In genomic region chr10:12720217-12720981, GRCh38 we compare ENCODE assay signal across 1 cellular context.
TF ChIP-seq lines count a peak whose summit lies in the region.

No MANE protein-coding gene starts in this region.

TF ChIP-seq in HepG2, 621 proteins besides CTCF, POLR2A, EP300 and RAD21 (continued from another document and continues in another):
- TF ChIP-seq HMGXB4 (CRISPR knock-in tag; IDR thresholded peaks at IDR 0.05; ENCODE audit: borderline replicate concordance in 1 of 2, low read depth in 1 of 2) (no peak), ZNF253 (CRISPR knock-in tag; IDR thresholded peaks at IDR 0.05; ENCODE audit: borderline replicate concordance) (no peak), SIX4 (CRISPR knock-in tag; IDR thresholded peaks at IDR 0.05) (peak; percentile 78; the same call in 1 of the 2 replicates), HMGXB3 (CRISPR knock-in tag; IDR thresholded peaks at IDR 0.05; ENCODE audit: borderline replicate concordance) (no peak), SP4 (CRISPR knock-in tag; IDR thresholded peaks at IDR 0.05) (no peak), MLXIP (CRISPR knock-in tag; IDR thresholded peaks at IDR 0.05; ENCODE audit: borderline replicate concordance) (no peak), GFI1 (CRISPR knock-in tag; IDR thresholded peaks at IDR 0.05; ENCODE audit: borderline replicate concordance) (peak; percentile 88), CEBPG (CRISPR knock-in tag; IDR thresholded peaks at IDR 0.05) (peak; percentile 18; the same call in 1 of the 2 replicates), NFIC (IDR thresholded peaks at IDR 0.05; ENCODE audit: low read length) (0 out of 2 replicates have a peak, but pooled peaks have one; percentile 24), SIX1 (CRISPR knock-in tag; IDR thresholded peaks at IDR 0.05; ENCODE audit: borderline replicate concordance) (peak; percentile 42; the same call in 1 of the 2 replicates), CEBPB (IDR thresholded peaks at IDR 0.05; ENCODE audit: borderline replicate concordance, low read depth, low read length) (0 out of 2 replicates have a peak, but pooled peaks have one; percentile 4), ZNF282 (IDR thresholded peaks at IDR 0.05; ENCODE audit: partially characterized antibody) (no peak), GATAD2A (CRISPR knock-in tag; IDR thresholded peaks at IDR 0.05) (peak; percentile 49; the same call in 1 of the 2 replicates), SOX5 (CRISPR knock-in tag; IDR thresholded peaks at IDR 0.05; ENCODE audit: borderline replicate concordance) (peak; percentile 81), ZNF749 (CRISPR knock-in tag; IDR thresholded peaks at IDR 0.05; ENCODE audit: borderline replicate concordance) (no peak), ZNF572 (CRISPR knock-in tag; IDR thresholded peaks at IDR 0.05) (no peak), FOXA3 (CRISPR knock-in tag; IDR thresholded peaks at IDR 0.05) (peak; percentile 76), SOX6 (IDR thresholded peaks at IDR 0.05) (no peak), SOX6 (CRISPR knock-in tag; IDR thresholded peaks at IDR 0.05) (peak; percentile 69), CENPT (CRISPR knock-in tag; IDR thresholded peaks at IDR 0.05; ENCODE audit: low read depth) (no peak), FOSL2 (CRISPR knock-in tag; IDR thresholded peaks at IDR 0.05) (peak; percentile 78), SMAD3 (CRISPR knock-in tag; IDR thresholded peaks at IDR 0.05) (no peak), ZKSCAN1 (IDR thresholded peaks at IDR 0.05; ENCODE audit: low read length) (no peak), KLF12 (CRISPR knock-in tag; IDR thresholded peaks at IDR 0.05; ENCODE audit: borderline replicate concordance) (no peak), RAD51 (IDR thresholded peaks at IDR 0.05; ENCODE audit: borderline replicate concordance) (no peak), ZFP36L1 (CRISPR knock-in tag; IDR thresholded peaks at IDR 0.05) (no peak), GATA4 (IDR thresholded peaks at IDR 0.05; ENCODE audit: borderline replicate concordance, low read depth) (peak; percentile 76; the same call in 1 of the 2 replicates), ZZZ3 (CRISPR knock-in tag; IDR thresholded peaks at IDR 0.05; ENCODE audit: borderline replicate concordance) (no peak), ZNF34 (CRISPR knock-in tag; IDR thresholded peaks at IDR 0.05; ENCODE audit: borderline replicate concordance) (no peak), HMG20B (CRISPR knock-in tag; conservative IDR thresholded peaks at IDR 0.05) (0 out of 2 replicates have a peak, but pooled peaks have one; percentile 43), TIGD3 (CRISPR knock-in tag; IDR thresholded peaks at IDR 0.05; ENCODE audit: borderline replicate concordance) (no peak), SNAI1 (CRISPR knock-in tag; IDR thresholded peaks at IDR 0.05; ENCODE audit: borderline replicate concordance) (no peak), BHLHE40 (IDR thresholded peaks at IDR 0.05; ENCODE audit: low read length) (no peak)
- TF ChIP-seq, protein P1, sequence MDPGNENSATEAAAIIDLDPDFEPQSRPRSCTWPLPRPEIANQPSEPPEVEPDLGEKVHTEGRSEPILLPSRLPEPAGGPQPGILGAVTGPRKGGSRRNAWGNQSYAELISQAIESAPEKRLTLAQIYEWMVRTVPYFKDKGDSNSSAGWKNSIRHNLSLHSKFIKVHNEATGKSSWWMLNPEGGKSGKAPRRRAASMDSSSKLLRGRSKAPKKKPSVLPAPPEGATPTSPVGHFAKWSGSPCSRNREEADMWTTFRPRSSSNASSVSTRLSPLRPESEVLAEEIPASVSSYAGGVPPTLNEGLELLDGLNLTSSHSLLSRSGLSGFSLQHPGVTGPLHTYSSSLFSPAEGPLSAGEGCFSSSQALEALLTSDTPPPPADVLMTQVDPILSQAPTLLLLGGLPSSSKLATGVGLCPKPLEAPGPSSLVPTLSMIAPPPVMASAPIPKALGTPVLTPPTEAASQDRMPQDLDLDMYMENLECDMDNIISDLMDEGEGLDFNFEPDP (CRISPR knock-in tag; conservative IDR thresholded peaks at IDR 0.05), result no peak
- TF ChIP-seq, protein P2, sequence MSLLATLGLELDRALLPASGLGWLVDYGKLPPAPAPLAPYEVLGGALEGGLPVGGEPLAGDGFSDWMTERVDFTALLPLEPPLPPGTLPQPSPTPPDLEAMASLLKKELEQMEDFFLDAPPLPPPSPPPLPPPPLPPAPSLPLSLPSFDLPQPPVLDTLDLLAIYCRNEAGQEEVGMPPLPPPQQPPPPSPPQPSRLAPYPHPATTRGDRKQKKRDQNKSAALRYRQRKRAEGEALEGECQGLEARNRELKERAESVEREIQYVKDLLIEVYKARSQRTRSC (CRISPR knock-in tag; IDR thresholded peaks at IDR 0.05; ENCODE audit: low read depth), result no peak
- TF ChIP-seq, protein P3, sequence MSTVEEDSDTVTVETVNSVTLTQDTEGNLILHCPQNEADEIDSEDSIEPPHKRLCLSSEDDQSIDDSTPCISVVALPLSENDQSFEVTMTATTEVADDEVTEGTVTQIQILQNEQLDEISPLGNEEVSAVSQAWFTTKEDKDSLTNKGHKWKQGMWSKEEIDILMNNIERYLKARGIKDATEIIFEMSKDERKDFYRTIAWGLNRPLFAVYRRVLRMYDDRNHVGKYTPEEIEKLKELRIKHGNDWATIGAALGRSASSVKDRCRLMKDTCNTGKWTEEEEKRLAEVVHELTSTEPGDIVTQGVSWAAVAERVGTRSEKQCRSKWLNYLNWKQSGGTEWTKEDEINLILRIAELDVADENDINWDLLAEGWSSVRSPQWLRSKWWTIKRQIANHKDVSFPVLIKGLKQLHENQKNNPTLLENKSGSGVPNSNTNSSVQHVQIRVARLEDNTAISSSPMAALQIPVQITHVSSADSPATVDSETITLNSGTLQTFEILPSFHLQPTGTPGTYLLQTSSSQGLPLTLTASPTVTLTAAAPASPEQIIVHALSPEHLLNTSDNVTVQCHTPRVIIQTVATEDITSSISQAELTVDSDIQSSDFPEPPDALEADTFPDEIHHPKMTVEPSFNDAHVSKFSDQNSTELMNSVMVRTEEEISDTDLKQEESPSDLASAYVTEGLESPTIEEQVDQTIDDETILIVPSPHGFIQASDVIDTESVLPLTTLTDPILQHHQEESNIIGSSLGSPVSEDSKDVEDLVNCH (CRISPR knock-in tag; IDR thresholded peaks at IDR 0.05), result no peak
- TF ChIP-seq, protein P4, sequence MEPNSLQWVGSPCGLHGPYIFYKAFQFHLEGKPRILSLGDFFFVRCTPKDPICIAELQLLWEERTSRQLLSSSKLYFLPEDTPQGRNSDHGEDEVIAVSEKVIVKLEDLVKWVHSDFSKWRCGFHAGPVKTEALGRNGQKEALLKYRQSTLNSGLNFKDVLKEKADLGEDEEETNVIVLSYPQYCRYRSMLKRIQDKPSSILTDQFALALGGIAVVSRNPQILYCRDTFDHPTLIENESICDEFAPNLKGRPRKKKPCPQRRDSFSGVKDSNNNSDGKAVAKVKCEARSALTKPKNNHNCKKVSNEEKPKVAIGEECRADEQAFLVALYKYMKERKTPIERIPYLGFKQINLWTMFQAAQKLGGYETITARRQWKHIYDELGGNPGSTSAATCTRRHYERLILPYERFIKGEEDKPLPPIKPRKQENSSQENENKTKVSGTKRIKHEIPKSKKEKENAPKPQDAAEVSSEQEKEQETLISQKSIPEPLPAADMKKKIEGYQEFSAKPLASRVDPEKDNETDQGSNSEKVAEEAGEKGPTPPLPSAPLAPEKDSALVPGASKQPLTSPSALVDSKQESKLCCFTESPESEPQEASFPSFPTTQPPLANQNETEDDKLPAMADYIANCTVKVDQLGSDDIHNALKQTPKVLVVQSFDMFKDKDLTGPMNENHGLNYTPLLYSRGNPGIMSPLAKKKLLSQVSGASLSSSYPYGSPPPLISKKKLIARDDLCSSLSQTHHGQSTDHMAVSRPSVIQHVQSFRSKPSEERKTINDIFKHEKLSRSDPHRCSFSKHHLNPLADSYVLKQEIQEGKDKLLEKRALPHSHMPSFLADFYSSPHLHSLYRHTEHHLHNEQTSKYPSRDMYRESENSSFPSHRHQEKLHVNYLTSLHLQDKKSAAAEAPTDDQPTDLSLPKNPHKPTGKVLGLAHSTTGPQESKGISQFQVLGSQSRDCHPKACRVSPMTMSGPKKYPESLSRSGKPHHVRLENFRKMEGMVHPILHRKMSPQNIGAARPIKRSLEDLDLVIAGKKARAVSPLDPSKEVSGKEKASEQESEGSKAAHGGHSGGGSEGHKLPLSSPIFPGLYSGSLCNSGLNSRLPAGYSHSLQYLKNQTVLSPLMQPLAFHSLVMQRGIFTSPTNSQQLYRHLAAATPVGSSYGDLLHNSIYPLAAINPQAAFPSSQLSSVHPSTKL (CRISPR knock-in tag; IDR thresholded peaks at IDR 0.05), result peak; percentile 35; the same call in 1 of the 2 replicates
- TF ChIP-seq, protein P5, sequence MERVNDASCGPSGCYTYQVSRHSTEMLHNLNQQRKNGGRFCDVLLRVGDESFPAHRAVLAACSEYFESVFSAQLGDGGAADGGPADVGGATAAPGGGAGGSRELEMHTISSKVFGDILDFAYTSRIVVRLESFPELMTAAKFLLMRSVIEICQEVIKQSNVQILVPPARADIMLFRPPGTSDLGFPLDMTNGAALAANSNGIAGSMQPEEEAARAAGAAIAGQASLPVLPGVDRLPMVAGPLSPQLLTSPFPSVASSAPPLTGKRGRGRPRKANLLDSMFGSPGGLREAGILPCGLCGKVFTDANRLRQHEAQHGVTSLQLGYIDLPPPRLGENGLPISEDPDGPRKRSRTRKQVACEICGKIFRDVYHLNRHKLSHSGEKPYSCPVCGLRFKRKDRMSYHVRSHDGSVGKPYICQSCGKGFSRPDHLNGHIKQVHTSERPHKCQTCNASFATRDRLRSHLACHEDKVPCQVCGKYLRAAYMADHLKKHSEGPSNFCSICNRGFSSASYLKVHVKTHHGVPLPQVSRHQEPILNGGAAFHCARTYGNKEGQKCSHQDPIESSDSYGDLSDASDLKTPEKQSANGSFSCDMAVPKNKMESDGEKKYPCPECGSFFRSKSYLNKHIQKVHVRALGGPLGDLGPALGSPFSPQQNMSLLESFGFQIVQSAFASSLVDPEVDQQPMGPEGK (CRISPR knock-in tag; IDR thresholded peaks at IDR 0.05), result no peak
